ENCODE assay signal across 11 cellular contexts in the genomic region with DNA sequence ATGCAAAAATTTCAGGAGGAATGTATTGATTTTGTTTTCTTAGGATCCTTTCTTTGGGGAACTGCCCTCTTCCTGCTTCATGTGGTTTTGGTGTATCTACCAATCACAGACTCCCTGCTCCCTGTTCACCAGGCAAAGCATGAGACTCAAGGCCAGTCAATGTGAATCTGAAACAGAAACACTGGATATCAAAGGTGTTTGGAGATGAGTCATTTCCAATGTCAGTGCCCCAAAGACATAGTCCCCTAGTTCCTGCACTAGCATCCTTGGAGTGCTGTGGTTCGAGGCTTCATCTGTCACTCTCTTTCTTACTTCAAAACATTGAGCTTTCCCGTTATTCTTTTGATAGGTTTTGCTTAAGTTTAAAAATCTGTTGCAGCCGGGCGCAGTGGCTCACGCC.
DNase-seq lines count a peak whose midpoint lies in the region; ATAC-seq lines count a peak whose summit lies in the region.
"Had no signal": no experiment of that assay in that cellular context is flagged by ENCODE, and none has a peak within 500 bp of the region (broad histone marks: within the 10 kb centered on the region; RNA-seq: fewer than 3 reads in every experiment).

No MANE protein-coding gene starts in this region.

- DNase-seq in NOMO-1 treated with DMSO at 0.1 percent for 48 hours (lab: John Stamatoyannopoulos, UW; ENCODE audit: unreplicated experiment) (peak; percentile 26), NOMO-1 treated with dmso at 0.1 percent for 144 hours (lab: John Stamatoyannopoulos, UW; ENCODE audit: unreplicated experiment) (no peak), kidney tubule cell (ENCODE audit: low spot score) (peak; percentile 57), DMS153 treated with DMSO at 0.1 percent for 48 hours (lab: John Stamatoyannopoulos, UW; ENCODE audit: unreplicated experiment) (no peak), iPS-NIHi11 (ENCODE audit: low spot score) (no peak), UCSD-AML1 (lab: John Stamatoyannopoulos, UW; ENCODE audit: unreplicated experiment) (no peak)
- DNase-seq: 8988T, NCI-H187, ovary had no signal

- ATAC-seq in GM21528 (IDR thresholded peaks at IDR 0.05; ENCODE audit: low FRiP score, unreplicated experiment) (peak; percentile 81), HG03342 (IDR thresholded peaks at IDR 0.05; ENCODE audit: unreplicated experiment) (peak; percentile 96)

Comparison
In these comparisons a context has a peak if more than half of its experiments do, and no peak if none do; other contexts are left out.
1. DNase-seq: peak in NOMO-1 treated with DMSO at 0.1 percent for 48 hours (single experiment) and kidney tubule cell (single experiment); none in NOMO-1 treated with dmso at 0.1 percent for 144 hours (single experiment), DMS153 treated with DMSO at 0.1 percent for 48 hours (single experiment), iPS-NIHi11 (single experiment) and UCSD-AML1 (single experiment).